ENCODE assay signal across 8 cellular contexts in the genomic region with DNA sequence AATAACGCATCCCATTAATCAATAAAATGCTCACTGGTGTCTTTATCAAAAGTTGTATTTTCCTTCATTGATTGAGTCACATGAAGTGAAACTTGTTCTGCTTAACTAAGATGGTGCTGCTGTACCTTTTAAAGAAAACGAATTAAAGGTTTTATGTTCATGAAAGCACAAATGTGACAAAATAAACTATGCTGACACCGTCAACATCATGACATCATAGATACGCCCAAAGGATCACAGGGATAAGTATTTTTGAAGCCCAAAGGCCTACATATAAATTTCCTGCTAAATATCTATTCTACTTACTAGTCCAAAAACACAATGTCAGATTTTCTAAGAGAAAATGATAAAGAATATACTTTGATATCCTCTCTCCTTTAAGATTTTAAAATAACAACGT.
"Had no signal": no experiment of that assay in that cellular context is flagged by ENCODE, and none has a peak within 500 bp of the region (broad histone marks: within the 10 kb centered on the region; RNA-seq: fewer than 3 reads in every experiment).

No MANE protein-coding gene starts in this region.

- DNase-seq: GDM1, GF-D8 had no signal

- ATAC-seq: GM12878 had no signal

- FAIRE-seq: G401.6, GM12878, GM12891, GM12892, GM18507, GM19239 had no signal

- H3K4me3 ChIP-seq: GM12878 had no signal
